25 cellular contexts compared by ENCODE assay signal in the genomic region with DNA sequence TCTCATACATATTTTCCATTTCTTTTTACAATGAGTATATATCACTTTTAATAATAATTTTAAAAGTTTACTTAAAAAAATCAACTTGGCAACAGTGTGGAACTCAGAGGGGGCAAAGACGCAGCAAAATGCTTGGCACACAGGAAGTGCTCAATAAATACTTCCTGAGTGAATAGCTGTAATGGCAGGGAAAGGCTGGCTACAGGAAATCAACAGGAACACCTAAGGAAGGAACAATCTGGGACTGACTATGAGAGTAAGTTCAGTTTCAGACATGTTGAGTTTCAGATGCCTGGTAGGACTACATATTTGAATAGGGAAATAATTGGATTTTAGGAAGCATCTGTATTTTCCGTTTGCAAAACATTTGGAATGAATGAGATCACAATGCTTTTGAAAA.
"Had no signal": no experiment of that assay in that cellular context is flagged by ENCODE, and none has a peak within 500 bp of the region (broad histone marks: within the 10 kb centered on the region; RNA-seq: fewer than 3 reads in every experiment).

No MANE protein-coding gene starts in this region.

- H3K27ac ChIP-seq: colonic mucosa, dorsolateral prefrontal cortex, epithelial cell of prostate, esophagus muscularis mucosa, gastrocnemius medialis, left ventricle myocardium inferior, lower lobe of right lung, parathyroid adenoma, right atrium auricular region, sigmoid colon, skin epidermis, stomach, thoracic aorta, transverse colon had no signal

- H3K4me1 ChIP-seq: colonic mucosa, esophagus muscularis mucosa, gastrocnemius medialis, lower lobe of right lung, parathyroid adenoma, right atrium auricular region, sigmoid colon, stomach, transverse colon had no signal

- H3K36me3 ChIP-seq: colonic mucosa, gastrocnemius medialis, lower lobe of right lung, right atrium auricular region, sigmoid colon, thoracic aorta, transverse colon had no signal

- H3K27ac Mint-ChIP-seq: naive B cell; nephron; stimulated activated naive B cell treated with anti-CD40 and anti-IgM and Interleukin-4, amounts not matched to agents 10 μg/mL and 1 μg/mL and 100 μg/mL, for 72 hours had no signal

- DNase-seq: colonic mucosa; dorsolateral prefrontal cortex; effector CD8-positive, alpha-beta T cell; gastrocnemius medialis; glutamatergic neuron; kidney; left cardiac atrium; left ventricle myocardium inferior; lower lobe of right lung; mesenchymal stem cell; naive B cell; sigmoid colon; stimulated activated CD4-positive, alpha-beta T cell treated with anti-CD3 and anti-CD28 coated beads, Interleukin-2, amount 100 ng/mL, for 24 hours; stimulated activated CD4-positive, alpha-beta T cell treated with anti-CD3 and anti-CD28 coated beads, Interleukin-4, amount 100 ng/mL, for 4 hours; stimulated activated naive B cell treated with anti-CD40 and anti-IgM and Interleukin-4, amounts not matched to agents 10 μg/mL and 1 μg/mL and 100 μg/mL, for 72 hours; stomach; substantia nigra; transverse colon had no signal

- H3K27me3 ChIP-seq: colonic mucosa, dorsolateral prefrontal cortex, esophagus muscularis mucosa, gastrocnemius medialis, right atrium auricular region, sigmoid colon, stomach, transverse colon had no signal

- H3K4me3 ChIP-seq: colonic mucosa, dorsolateral prefrontal cortex, esophagus muscularis mucosa, gastrocnemius medialis, left ventricle myocardium inferior, lower lobe of right lung, right atrium auricular region, sigmoid colon, skin epidermis, stomach, thoracic aorta, transverse colon had no signal

- H3K4me3 Mint-ChIP-seq: naive B cell; nephron; stimulated activated naive B cell treated with anti-CD40 and anti-IgM and Interleukin-4, amounts not matched to agents 10 μg/mL and 1 μg/mL and 100 μg/mL, for 72 hours had no signal

- H3K9me3 ChIP-seq: colonic mucosa, esophagus muscularis mucosa, gastrocnemius medialis, left ventricle myocardium inferior, lower lobe of right lung, right atrium auricular region, sigmoid colon, stomach, thoracic aorta, transverse colon had no signal

- H3K4me1 Mint-ChIP-seq: nephron had no signal

- ATAC-seq: gastrocnemius medialis; left cardiac atrium; lower lobe of right lung; stimulated activated naive B cell treated with anti-CD40 and anti-IgM and Interleukin-4, amounts not matched to agents 10 μg/mL and 1 μg/mL and 100 μg/mL, for 72 hours had no signal

- H3K27me3 Mint-ChIP-seq: naive B cell; stimulated activated naive B cell treated with anti-CD40 and anti-IgM and Interleukin-4, amounts not matched to agents 10 μg/mL and 1 μg/mL and 100 μg/mL, for 72 hours had no signal

- H3K9me3 Mint-ChIP-seq: naive B cell; nephron; stimulated activated naive B cell treated with anti-CD40 and anti-IgM and Interleukin-4, amounts not matched to agents 10 μg/mL and 1 μg/mL and 100 μg/mL, for 72 hours had no signal
